ENCODE assay signal across 25 cellular contexts in the genomic region with DNA sequence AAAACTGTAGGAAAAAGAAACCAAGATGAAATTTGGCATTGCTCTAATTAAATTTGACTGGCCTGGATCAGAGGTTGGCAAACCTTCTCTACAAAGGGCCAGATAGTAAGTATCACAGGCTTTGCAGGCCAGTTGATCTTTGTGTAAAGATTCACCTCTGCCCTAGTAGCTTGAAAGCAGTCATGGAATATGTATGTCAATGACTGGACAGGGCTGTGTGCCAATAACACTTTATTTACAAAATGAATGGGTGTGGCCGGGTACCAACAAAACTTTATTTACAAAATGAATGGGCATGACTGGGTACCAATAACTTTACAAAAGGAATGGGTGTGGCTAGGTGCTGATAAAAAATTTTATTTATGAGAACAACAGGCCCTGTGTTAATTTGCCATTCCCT. TPM values are rescaled to one million over a fixed set of nuclear protein-coding genes. Genes with fewer than 3 reads are reported as not detected.
DNase-seq lines count a peak whose midpoint lies in the region; ATAC-seq and TF ChIP-seq lines count a peak whose summit lies in the region.
"Had no signal": no experiment of that assay in that cellular context is flagged by ENCODE, and none has a peak within 500 bp of the region (broad histone marks: within the 10 kb centered on the region; RNA-seq: fewer than 3 reads in every experiment).

No MANE protein-coding gene starts in this region.

- no peaks in the 10 kb centered on the region; the same call in 1 of the 2 replicates for H3K79me2 ChIP-seq in PC-3 (ENCODE audit: low read length)
- H3K79me2 ChIP-seq: parathyroid adenoma had no signal

- peak; percentile 43 for DNase-seq in EL
- DNase-seq in PC-3, result peak; percentile 98
- DNase-seq in epithelial cell of esophagus (ENCODE audit: low read depth), result peak; percentile 73
- peak in 1 of 3 donors; percentile 54 for DNase-seq in mucosa of descending colon
- no peak for DNase-seq in superior temporal gyrus (ENCODE audit: extremely low spot score)
- DNase-seq in sciatic nerve (ENCODE audit: low spot score), result no peak
- DNase-seq: activated B cell treated with CpG ODN at 0.5 μM for 24 hours; activated CD8-positive, alpha-beta T cell treated with anti-CD3 and anti-CD28 coated beads, Interleukin-2, amount 10 ng/mL, durations not matched to agents 7 days and 5 days; activated T-cell treated with anti-CD3 and anti-CD28 coated beads, Interleukin-2, amount 50 U/mL, for 48 hours; body of pancreas; cortex of kidney; GF-D8; heart left ventricle; naive B cell; NCI-H187; NCI-H446; Right ventricle myocardium superior; sigmoid colon; stimulated activated CD4-positive, alpha-beta T cell treated with anti-CD3 and anti-CD28 coated beads, Interleukin-2, amount 100 ng/mL, for 24 hours had no signal

- H3K36me3 ChIP-seq in PC-3 (ENCODE audit: low read depth, low read length), result peaks cover 67% of the 10 kb centered on the region
- peaks cover 5% of the 10 kb centered on the region for H3K36me3 ChIP-seq in mucosa of descending colon (ENCODE audit: low read depth)

- peak overlapping the region; percentile 73 for H3K4me2 ChIP-seq in PC-3 (ENCODE audit: low read length)
- H3K4me2 ChIP-seq: BLaER1 had no signal

- intact Hi-C loops in PC-3 (cut with micrococcal nuclease), result no loop called here
- intact Hi-C loops in mucosa of descending colon (cut with DNase I, micrococcal nuclease), result no loop called here
- intact Hi-C loops in sciatic nerve (cut with DNase I), result no loop called here

- no peaks in the 10 kb centered on the region for H3K9me2 ChIP-seq in PC-3 (replicated peaks; ENCODE audit: low read length)

- peak overlapping the region; percentile 14 for H3K4me3 ChIP-seq in PC-3 (ENCODE audit: low read length)
- no peak overlapping the region for H3K4me3 ChIP-seq in epithelial cell of esophagus (ENCODE audit: low read length)
- H3K4me3 ChIP-seq in mucosa of descending colon, result no peak overlapping the region
- H3K4me3 ChIP-seq: BLaER1, body of pancreas, heart left ventricle, sigmoid colon had no signal

- TF ChIP-seq CTCF in PC-3 (conservative IDR thresholded peaks at IDR 0.05; ENCODE audit: low read depth, low read length) (no peak), epithelial cell of esophagus (IDR thresholded peaks at IDR 0.05; ENCODE audit: insufficient read depth, low read depth, low read length, missing control alignments) (no peak), mucosa of descending colon (IDR thresholded peaks at IDR 0.05) (no peak)

- ATAC-seq in PC-3 (peak; percentile 88), mucosa of descending colon (peak; percentile 81), GM18873 (IDR thresholded peaks at IDR 0.05; ENCODE audit: low FRiP score, unreplicated experiment) (no peak), sciatic nerve (no peak), GM18519 (IDR thresholded peaks at IDR 0.05; ENCODE audit: low FRiP score, unreplicated experiment) (no peak)
- ATAC-seq: activated CD8-positive, alpha-beta T cell treated with anti-CD3 and anti-CD28 coated beads, Interleukin-2, amount 10 ng/mL, durations not matched to agents 7 days and 5 days; activated naive CD4-positive, alpha-beta T cell treated with anti-CD3 and anti-CD28 coated beads, Interleukin-2, amount 50 U/mL, for 72 hours; body of pancreas; heart left ventricle had no signal

- H4K20me1 ChIP-seq in PC-3 (ENCODE audit: low read length), result no peaks in the 10 kb centered on the region

- H3F3A ChIP-seq in PC-3 (ENCODE audit: low read length, unreplicated experiment), result peaks cover 10% of the 10 kb centered on the region

- POLR2A ChIA-PET in PC-3 (lab: Charles Lee; ENCODE audit: unreplicated experiment), result no interaction called here

- H3K27ac ChIP-seq in PC-3 (ENCODE audit: low read length), result peak overlapping the region; percentile 97
- H3K27ac ChIP-seq: BLaER1, body of pancreas, heart left ventricle, parathyroid adenoma, sigmoid colon had no signal

- no TSS peak for BruUV-seq in PC-3 (replicated peaks; lab: Mats Ljungman, UMichigan)

- H3K9ac ChIP-seq in PC-3 (ENCODE audit: low read length), result peak overlapping the region; percentile 76
- H3K9ac ChIP-seq: BLaER1, parathyroid adenoma had no signal

- CTCF ChIA-PET in PC-3 (lab: Charles Lee), result interaction anchor here (0.5 kb wide), 2 partner anchors 24 to 143 kb away, joined by 3 to 4 read pairs; no protein-coding TSS in a partner anchor

- no peaks in the 10 kb centered on the region for H3K27me3 ChIP-seq in PC-3 (ENCODE audit: low read length)
- H3K27me3 ChIP-seq: BLaER1, body of pancreas, heart left ventricle, sigmoid colon had no signal

- H2AFZ ChIP-seq in PC-3 (ENCODE audit: low read length), result no peak overlapping the region
- H2AFZ ChIP-seq: parathyroid adenoma had no signal

- H3K9me3 ChIP-seq in PC-3 (ENCODE audit: low read length), result no peaks in the 10 kb centered on the region
- no peaks in the 10 kb centered on the region for H3K9me3 ChIP-seq in mucosa of descending colon
- H3K9me3 ChIP-seq: BLaER1, body of pancreas, heart left ventricle, sigmoid colon had no signal

- H3K4me1 ChIP-seq in PC-3 (ENCODE audit: insufficient read depth, low read length) (peaks cover 36% of the 10 kb centered on the region), mucosa of descending colon (ENCODE audit: low read depth) (peaks cover 4% of the 10 kb centered on the region)
- H3K4me1 ChIP-seq: body of pancreas, parathyroid adenoma, sigmoid colon had no signal

RNA-seq across cellular contexts. Expression of a gene that starts 20.0 kb away (rescaled TPM):
- total RNA-seq in PC-3 (2014; rRNA removed), result 46.4 and 84.1 TPM in 2 replicates
- 10 to 100 TPM; 30.7 to 56.6 (median 38.9) TPM for total RNA-seq in mucosa of descending colon
- total RNA-seq in sciatic nerve, result 84.8 TPM

RNA-seq across cellular contexts. Expression of a gene that starts 39.6 kb away (rescaled TPM):
- total RNA-seq in PC-3 (2014; rRNA removed) (0.07 and 0.23 TPM in 2 replicates), mucosa of descending colon (1 to 10 TPM in 2 of 3 donors, under 1 TPM in 1; 0.38 to 2.0 (median 1.6) TPM), sciatic nerve (2.5 TPM)
- total RNA-seq: activated naive CD4-positive, alpha-beta T cell treated with anti-CD3 and anti-CD28 coated beads, Interleukin-2, amount 50 U/mL, for 72 hours; epithelial cell of proximal tubule had no signal

Comparison
In these comparisons a context has a peak if more than half of its experiments do, and no peak if none do; other contexts are left out.
1. DNase-seq: peak in EL (single experiment), PC-3 (single experiment) and epithelial cell of esophagus (single experiment); none in superior temporal gyrus (single experiment) and sciatic nerve (single experiment).
2. ATAC-seq: peak in PC-3 (single experiment) and mucosa of descending colon (single experiment); none in GM18873 (single experiment), sciatic nerve (single experiment) and GM18519 (single experiment).